In the genomic region with DNA sequence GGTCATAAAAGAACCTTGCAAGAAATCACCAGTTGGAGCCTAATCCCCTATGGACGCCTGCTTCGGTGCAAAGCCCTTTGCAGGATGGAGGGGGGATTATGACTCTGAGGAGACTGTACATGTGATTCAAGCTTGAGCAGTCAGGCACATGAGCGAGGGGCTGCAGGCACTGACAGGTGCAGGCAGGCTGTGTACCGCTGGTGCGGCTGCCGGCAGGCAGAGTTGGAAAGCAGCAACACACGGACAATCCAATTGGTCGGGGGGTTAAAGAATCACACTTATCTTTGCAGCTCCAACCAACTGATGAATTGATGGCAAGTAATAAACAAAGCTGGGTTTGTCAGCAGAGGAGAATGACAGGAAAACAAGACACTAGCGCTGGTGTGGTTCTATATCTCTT, we compare ENCODE assay signal across 16 cellular contexts. TPM values are rescaled to one million over a fixed set of nuclear protein-coding genes. Genes with fewer than 3 reads are reported as not detected.
DNase-seq lines count a peak whose midpoint lies in the region; ATAC-seq and TF ChIP-seq lines count a peak whose summit lies in the region.
"Had no signal": no experiment of that assay in that cellular context is flagged by ENCODE, and none has a peak within 500 bp of the region (broad histone marks: within the 10 kb centered on the region; RNA-seq: fewer than 3 reads in every experiment).

No MANE protein-coding gene starts in this region.

- no peaks in the 10 kb centered on the region for H3K36me3 ChIP-seq in vagina
- H3K36me3 ChIP-seq: heart right ventricle, right atrium auricular region, tibial nerve had no signal

- no peak for TF ChIP-seq POLR2A in vagina (IDR thresholded peaks at IDR 0.05)

- H3K4me1 ChIP-seq in foreskin keratinocyte (peaks cover 12% of the 10 kb centered on the region), vagina (peaks cover 28% of the 10 kb centered on the region)

- TF ChIP-seq CTCF in foreskin keratinocyte (conservative IDR thresholded peaks at IDR 0.05) (no peak), GM10266 (IDR thresholded peaks at IDR 0.05; ENCODE audit: control insufficient read depth, insufficient read depth, low read depth, missing control alignments) (no peak), vagina (IDR thresholded peaks at IDR 0.05) (no peak)

- no peaks in the 10 kb centered on the region for H3K9me3 ChIP-seq in vagina
- H3K9me3 ChIP-seq: heart right ventricle, right atrium auricular region, tibial nerve had no signal

- H3K4me3 ChIP-seq in vagina, result no peak overlapping the region
- H3K4me3 ChIP-seq: heart right ventricle, right atrium auricular region, tibial nerve had no signal

- intact Hi-C loops in vagina (cut with DNase I), result no loop called here

- DNase-seq in DMS79 treated with DMSO at 0.1 percent for 48 hours (lab: John Stamatoyannopoulos, UW) (peak; percentile 73), NCI-H2171 treated with DMSO at 0.1 percent for 48 hours (lab: John Stamatoyannopoulos, UW) (peak; percentile 88), foreskin keratinocyte (no peak), pons (ENCODE audit: low spot score) (peak; percentile 92), GM10266 (ENCODE audit: extremely low spot score) (no peak), vagina (ENCODE audit: extremely low spot score in 2 of 2) (no peak), NCI-H146 (lab: John Stamatoyannopoulos, UW) (no peak)
- no peak for DNase-seq in activated CD4-positive, alpha-beta T cell treated with anti-CD3 and anti-CD28 coated beads for 48 hours
- DNase-seq: activated CD8-positive, alpha-beta T cell treated with anti-CD3 and anti-CD28 coated beads, Interleukin-2, amount 10 ng/mL, durations not matched to agents 7 days and 5 days; amniotic stem cell; GOT3; heart right ventricle had no signal

- H3K27ac ChIP-seq in foreskin keratinocyte, result no peak overlapping the region
- H3K27ac ChIP-seq in vagina, result no peak overlapping the region
- H3K27ac ChIP-seq: heart right ventricle, right atrium auricular region, tibial nerve had no signal

- peak; percentile 10 for ATAC-seq in foreskin keratinocyte
- ATAC-seq: activated CD8-positive, alpha-beta T cell treated with anti-CD3 and anti-CD28 coated beads, Interleukin-2, amount 10 ng/mL, durations not matched to agents 7 days and 5 days; activated T-helper 17 cell treated with anti-CD3 and anti-CD28 coated beads, Interleukin-2, amount 50 U/mL, for 72 hours; heart right ventricle; left lobe of liver had no signal

- H3K27me3 ChIP-seq in foreskin keratinocyte (peaks cover 5% of the 10 kb centered on the region), vagina (no peaks in the 10 kb centered on the region)
- H3K27me3 ChIP-seq: right atrium auricular region had no signal

RNA-seq across cellular contexts. Expression of a gene that starts 5.7 kb away (rescaled TPM):
- total RNA-seq in foreskin keratinocyte (2.8 and 3.4 TPM in 2 replicates), vagina (9.1 TPM)
- 2.0 and 2.6 TPM in 2 replicates for polyA plus RNA-seq in foreskin keratinocyte

Comparison
In these comparisons a context has a peak if more than half of its experiments do, and no peak if none do; other contexts are left out.
1. DNase-seq: peak in DMS79 treated with DMSO at 0.1 percent for 48 hours (single experiment), NCI-H2171 treated with DMSO at 0.1 percent for 48 hours (single experiment) and pons (single experiment); none in foreskin keratinocyte (0 of 2), GM10266 (single experiment), activated CD4-positive, alpha-beta T cell treated with anti-CD3 and anti-CD28 coated beads for 48 hours (single experiment), vagina (0 of 2) and NCI-H146 (single experiment).